In the genomic region with DNA sequence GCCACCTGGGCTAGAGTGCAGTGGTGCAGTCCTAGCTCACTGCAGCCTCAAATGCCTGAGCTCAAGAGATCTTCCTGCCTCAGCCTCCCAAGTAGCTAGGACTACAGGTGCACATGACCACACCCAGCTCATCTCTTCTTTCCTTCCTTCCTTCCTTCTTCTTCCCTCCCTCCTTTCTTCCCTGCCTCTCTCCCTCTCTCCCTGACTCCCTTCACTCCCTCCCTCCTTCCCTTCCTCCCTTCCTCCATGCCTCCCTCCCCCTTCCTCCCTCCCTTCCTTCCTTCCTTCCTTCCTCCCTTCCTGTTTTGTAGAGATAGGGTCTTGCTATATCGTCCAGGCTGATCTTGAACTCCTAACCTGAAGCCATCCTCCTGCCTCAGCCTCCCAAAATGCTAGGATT, we compare ENCODE assay signal across 21 cellular contexts. TPM values are rescaled to one million over a fixed set of nuclear protein-coding genes. Genes with fewer than 3 reads are reported as not detected.
DNase-seq lines count a peak whose midpoint lies in the region; ATAC-seq, FAIRE-seq and TF ChIP-seq lines count a peak whose summit lies in the region.
"Had no signal": no experiment of that assay in that cellular context is flagged by ENCODE, and none has a peak within 500 bp of the region (broad histone marks: within the 10 kb centered on the region; RNA-seq: fewer than 3 reads in every experiment).

No MANE protein-coding gene starts in this region.

- no peaks in the 10 kb centered on the region for H3K79me2 ChIP-seq in HepG2 (ENCODE audit: insufficient read depth, low read length)

- no peaks in the 10 kb centered on the region for H4K20me1 ChIP-seq in HepG2 (ENCODE audit: insufficient read depth, low read length)

- no peaks in the 10 kb centered on the region for H3K27me3 ChIP-seq in HepG2 (ENCODE audit: control insufficient read depth in 1 of 2, insufficient read depth in 2 of 2, low read length in 2 of 2)
- no peaks in the 10 kb centered on the region for H3K27me3 ChIP-seq in right lobe of liver
- H3K27me3 ChIP-seq in esophagus muscularis mucosa = no peaks in the 10 kb centered on the region
- H3K27me3 ChIP-seq in subcutaneous abdominal adipose tissue (ENCODE audit: control insufficient read depth in 5 of 5, insufficient read depth in 4 of 5, low read length in 5 of 5) = no peaks in the 10 kb centered on the region
- H3K27me3 ChIP-seq: SJCRH30 had no signal

- H3K27ac ChIP-seq in HepG2 (ENCODE audit: extremely low read length, insufficient read depth, low read length) = no peak overlapping the region
- no peak overlapping the region for H3K27ac ChIP-seq in right lobe of liver
- H3K27ac ChIP-seq in esophagus muscularis mucosa (replicated peaks in 1 of 4) = peak overlapping the region in 3 of 4 donors; percentile 53 to 83 (median 80)
- H3K27ac ChIP-seq in subcutaneous abdominal adipose tissue (ENCODE audit: low read depth, low read length) = peak overlapping the region; percentile 35
- H3K27ac ChIP-seq: PC-9, SJCRH30 had no signal

- POLR2A ChIA-PET in HepG2 (lab: Yijun Ruan, JAX) = interaction anchor here (0.6 kb wide), 1 partner anchor 116 kb away, joined by 5 read pairs; no protein-coding TSS in a partner anchor

- no peak for TF ChIP-seq RAD21 in HepG2 (CRISPR knock-in tag; IDR thresholded peaks at IDR 0.05)

- DNase-seq in HepG2 (ENCODE audit: low spot score) (no peak), right lobe of liver (no peak), esophagus muscularis mucosa (ENCODE audit: extremely low spot score) (no peak), SHP77 treated with DMSO at 0.1 percent for 48 hours (lab: John Stamatoyannopoulos, UW) (no peak), HCEC 1CT (no peak)
- DNase-seq: 8988T, DMS 273 treated with DMSO at 0.1 percent for 48 hours, DND-41, GM23248, KG1, NCI-H1417, NCI-H187, NCI-H345, NCI-H524 treated with DMSO at 0.1 percent for 48 hours, PC-9, SJCRH30 had no signal

- H3K36me3 ChIP-seq in HepG2 (replicated peaks in 1 of 2; ENCODE audit: control insufficient read depth in 1 of 2, insufficient read depth in 2 of 2, low read length in 2 of 2) = peaks cover 2 to 3% of the 10 kb centered on the region in 2 experiments; a peak in 1 of 5 replicates
- H3K36me3 ChIP-seq in right lobe of liver = no peaks in the 10 kb centered on the region
- peaks cover 10 to 46% (median 35%) of the 10 kb centered on the region in 4 donors for H3K36me3 ChIP-seq in esophagus muscularis mucosa
- peaks cover 0 to 35% (median 21%) of the 10 kb centered on the region in 5 donors for H3K36me3 ChIP-seq in subcutaneous abdominal adipose tissue (ENCODE audit: control insufficient read depth in 5 of 5, insufficient read depth in 5 of 5, low read length in 5 of 5)
- H3K36me3 ChIP-seq: HAP-1 had no signal

- no peak for TF ChIP-seq CTCF in HepG2 (CRISPR knock-in tag; IDR thresholded peaks at IDR 0.05)
- TF ChIP-seq CTCF in right lobe of liver (IDR thresholded peaks at IDR 0.05) = no peak
- TF ChIP-seq CTCF in esophagus muscularis mucosa (IDR thresholded peaks at IDR 0.05) = no peak

- WGBS in HepG2 (ENCODE audit: low lambda C conversion rate) = 82% methylated on average over 1 of the region's 1 CpG
- 8% methylated on average over 1 of the region's 1 CpG for WGBS in right lobe of liver (ENCODE audit: insufficient coverage, low coverage, low lambda C conversion rate, missing lambda C conversion rate)
- WGBS in esophagus muscularis mucosa = 81% methylated on average over 1 of the region's 1 CpG

- peaks cover 15% of the 10 kb centered on the region for H3K4me1 ChIP-seq in HepG2 (ENCODE audit: insufficient read depth, low read length)
- peaks cover 0 to 4% (median 0%) of the 10 kb centered on the region in 4 donors for H3K4me1 ChIP-seq in right lobe of liver
- H3K4me1 ChIP-seq in esophagus muscularis mucosa = peaks cover 16 to 56% (median 50%) of the 10 kb centered on the region in 4 donors
- H3K4me1 ChIP-seq in subcutaneous abdominal adipose tissue (ENCODE audit: control insufficient read depth in 5 of 5, insufficient read depth in 5 of 5, low read length in 5 of 5) = peaks cover 5 to 25% (median 15%) of the 10 kb centered on the region in 5 donors
- H3K4me1 ChIP-seq: SJCRH30 had no signal

- in situ Hi-C loops in HepG2 (cut with HindIII; ENCODE audit: extremely low pct_ligation_motif_present, low pct_unique_long_range_greater_than_20kb) = no loop called here

- no TSS peak for BruUV-seq in HepG2 (replicated peaks; lab: Mats Ljungman, UMichigan)

- no peak overlapping the region for H2AFZ ChIP-seq in HepG2 (ENCODE audit: low read length)
- H2AFZ ChIP-seq: GM23248, PC-9 had no signal

- intact Hi-C loops in HepG2 (cut with micrococcal nuclease; ENCODE audit: unreplicated experiment) (loop anchor here (2.0 kb wide), 1 partner anchor 99 kb away; no protein-coding TSS in a partner anchor), right lobe of liver (cut with DNase I) (no loop called here), esophagus muscularis mucosa (cut with DNase I) (no loop called here)

- no peak overlapping the region for H3K4me2 ChIP-seq in HepG2 (ENCODE audit: low read depth, low read length)
- H3K4me2 ChIP-seq: PC-9 had no signal

- no peak overlapping the region for H3K4me3 ChIP-seq in HepG2 (replicated peaks in 1 of 3; ENCODE audit: insufficient read depth in 1 of 3, low read depth in 2 of 3, low read length in 3 of 3)
- H3K4me3 ChIP-seq in right lobe of liver = no peak overlapping the region
- no peak overlapping the region for H3K4me3 ChIP-seq in esophagus muscularis mucosa
- H3K4me3 ChIP-seq in subcutaneous abdominal adipose tissue (ENCODE audit: low read depth in 1 of 5, low read length in 5 of 5) = no peak overlapping the region
- H3K4me3 ChIP-seq: GM23248, HAP-1, PC-9, SJCRH30 had no signal

- TF ChIP-seq EP300 in HepG2 (IDR thresholded peaks at IDR 0.05; ENCODE audit: low read depth in 2 of 2, low read length in 2 of 2) (no peak), HepG2 (CRISPR knock-in tag; IDR thresholded peaks at IDR 0.05; ENCODE audit: borderline replicate concordance) (no peak), esophagus muscularis mucosa (IDR thresholded peaks at IDR 0.05) (no peak)

- H3K9me3 ChIP-seq in HepG2 (ENCODE audit: low read length) (no peaks in the 10 kb centered on the region), right lobe of liver (no peaks in the 10 kb centered on the region), esophagus muscularis mucosa (no peaks in the 10 kb centered on the region), subcutaneous abdominal adipose tissue (ENCODE audit: control insufficient read depth in 5 of 5, low read length in 5 of 5) (no peaks in the 10 kb centered on the region)
- H3K9me3 ChIP-seq: HAP-1, SJCRH30 had no signal

- no peak for ATAC-seq in HepG2
- ATAC-seq in right lobe of liver = no peak
- no peak for ATAC-seq in GM18868 (IDR thresholded peaks at IDR 0.05; ENCODE audit: unreplicated experiment)
- no peak for ATAC-seq in GM19467 (IDR thresholded peaks at IDR 0.05; ENCODE audit: unreplicated experiment)

- TF ChIP-seq POLR2A in HepG2 (IDR thresholded peaks at IDR 0.05; ENCODE audit: insufficient read depth in 1 of 2, low read depth in 2 of 2, low read length in 2 of 2) (no peak), right lobe of liver (IDR thresholded peaks at IDR 0.05) (no peak), esophagus muscularis mucosa (IDR thresholded peaks at IDR 0.05; ENCODE audit: low read depth) (no peak)

- H3K9ac ChIP-seq in HepG2 (ENCODE audit: insufficient read depth, low read depth, low read length) (no peak overlapping the region), subcutaneous abdominal adipose tissue (ENCODE audit: low read length in 5 of 5) (no peak overlapping the region)
- H3K9ac ChIP-seq: GM23248 had no signal

- CTCF ChIA-PET in HepG2 (lab: Yijun Ruan, JAX; ENCODE audit: low intra/inter-chr PET ratio, low total read pairs) = no interaction called here

- no peak for FAIRE-seq in HepG2 (lab: Jason Lieb, UNC)
- FAIRE-seq: G401.6 had no signal

RNA-seq across cellular contexts. Expression of a gene that starts 23.5 kb away (rescaled TPM):
- total RNA-seq in HepG2 (2016; rRNA removed; fragmentation: Illumina TruSeq; extraction: Trizol) (29.6 and 30.7 TPM in 2 replicates), right lobe of liver (10 to 100 TPM; 12.7 to 27.8 (median 18.7) TPM), esophagus muscularis mucosa (10 to 100 TPM; 23.3 to 44.7 (median 32.2) TPM)
- total RNA-seq in HepG2 (2016; cell fraction: cytosol; rRNA removed; fragmentation: Illumina TruSeq; extraction: Trizol; ENCODE audit: low read depth) = 17.6 and 21.4 TPM in 2 replicates
- 29.5 and 30.6 TPM in 2 replicates for total RNA-seq in HepG2 (2016; cell fraction: insoluble cytoplasmic fraction; rRNA removed; fragmentation: Illumina TruSeq; extraction: Trizol)
- 23.9 and 28.0 TPM in 2 replicates for total RNA-seq in HepG2 (2016; cell fraction: membrane; rRNA removed; fragmentation: Illumina TruSeq; extraction: Trizol)
- 45.6 and 50.9 TPM in 2 replicates for total RNA-seq in HepG2 (2016; cell fraction: nucleus; rRNA removed; fragmentation: Illumina TruSeq; extraction: Trizol)
- 45.9 and 49.4 TPM in 2 replicates for polyA plus RNA-seq in HepG2 (2011; rRNA removed)
- polyA plus RNA-seq in HepG2 (2011; cell fraction: cytosol; rRNA removed) = 22.4 and 27.2 TPM in 2 replicates
- 148 and 160 TPM in 2 replicates for polyA plus RNA-seq in HepG2 (2011; cell fraction: nucleus; rRNA removed)
- 49.1 and 55.7 TPM in 2 replicates for polyA plus RNA-seq in HepG2 (2012)
- 1.6 and 2.3 TPM in 2 replicates for polyA plus RNA-seq in HepG2 (2016; cell fraction: cytosol; fragmentation: Illumina TruSeq; extraction: Trizol; ENCODE audit: low read depth)
- polyA plus RNA-seq in HepG2 (2016; cell fraction: insoluble cytoplasmic fraction; fragmentation: Illumina TruSeq; extraction: Trizol; ENCODE audit: low read depth) = 22.1 and 28.5 TPM in 2 replicates
- polyA plus RNA-seq in HepG2 (2016; cell fraction: membrane; fragmentation: Illumina TruSeq; extraction: Trizol; ENCODE audit: low read depth) = 6.8 and 7.2 TPM in 2 replicates
- polyA plus RNA-seq in HepG2 (2016; cell fraction: nucleus; fragmentation: Illumina TruSeq; extraction: Trizol; ENCODE audit: insufficient read depth, low read depth) = 90.2 and 93.2 TPM in 2 replicates
- polyA minus RNA-seq in HepG2 (2011; rRNA and poly(A)+ RNA removed; ENCODE audit: low replicate concordance) = 82.7 and 86.0 TPM in 2 replicates
- 18.0 and 21.4 TPM in 2 replicates for polyA minus RNA-seq in HepG2 (2011; cell fraction: cytosol; rRNA and poly(A)+ RNA removed)
- polyA minus RNA-seq in HepG2 (2011; cell fraction: nucleus; rRNA and poly(A)+ RNA removed) = 71.6 and 79.7 TPM in 2 replicates

RNA-seq across cellular contexts. Expression of a gene that starts 38.9 kb away (rescaled TPM):
- total RNA-seq in HepG2 (2016; rRNA removed; fragmentation: Illumina TruSeq; extraction: Trizol) (not detected in 2 replicates), right lobe of liver (1 to 10 TPM in 1 of 6 experiments, under 1 TPM in 5; 0.19 to 1.0 (median 0.53) TPM), esophagus muscularis mucosa (1 to 10 TPM in 3 of 4 donors, under 1 TPM in 1; 0.78 to 6.6 (median 2.3) TPM)
- not detected in 2 replicates for total RNA-seq in HepG2 (2016; cell fraction: cytosol; rRNA removed; fragmentation: Illumina TruSeq; extraction: Trizol; ENCODE audit: low read depth)
- total RNA-seq in HepG2 (2016; cell fraction: insoluble cytoplasmic fraction; rRNA removed; fragmentation: Illumina TruSeq; extraction: Trizol) = 0.06 TPM in 1 of 2 replicates, not detected in the other
- total RNA-seq in HepG2 (2016; cell fraction: membrane; rRNA removed; fragmentation: Illumina TruSeq; extraction: Trizol) = not detected in 2 replicates
- not detected in 2 replicates for total RNA-seq in HepG2 (2016; cell fraction: nucleus; rRNA removed; fragmentation: Illumina TruSeq; extraction: Trizol)
- polyA plus RNA-seq in HepG2 (2011; rRNA removed) = not detected in 2 replicates
- polyA plus RNA-seq in HepG2 (2011; cell fraction: cytosol; rRNA removed) = not detected in 2 replicates
- 0.14 and 0.31 TPM in 2 replicates for polyA plus RNA-seq in HepG2 (2011; cell fraction: nucleus; rRNA removed)
- polyA plus RNA-seq in HepG2 (2012) = 0.07 and 0.13 TPM in 2 replicates
- not detected in 2 replicates for polyA plus RNA-seq in HepG2 (2016; cell fraction: cytosol; fragmentation: Illumina TruSeq; extraction: Trizol; ENCODE audit: low read depth)
- polyA plus RNA-seq in HepG2 (2016; cell fraction: insoluble cytoplasmic fraction; fragmentation: Illumina TruSeq; extraction: Trizol; ENCODE audit: low read depth) = not detected in 2 replicates
- polyA plus RNA-seq in HepG2 (2016; cell fraction: membrane; fragmentation: Illumina TruSeq; extraction: Trizol; ENCODE audit: low read depth) = not detected in 2 replicates
- polyA plus RNA-seq in HepG2 (2016; cell fraction: nucleus; fragmentation: Illumina TruSeq; extraction: Trizol; ENCODE audit: insufficient read depth, low read depth) = not detected in 2 replicates
- polyA minus RNA-seq in HepG2 (2011; rRNA and poly(A)+ RNA removed; ENCODE audit: low replicate concordance) = 1.2 TPM in 1 of 2 replicates, not detected in the other
- polyA minus RNA-seq in HepG2 (2011; cell fraction: cytosol; rRNA and poly(A)+ RNA removed) = not detected in 2 replicates
- 1.5 and 1.6 TPM in 2 replicates for polyA minus RNA-seq in HepG2 (2011; cell fraction: nucleus; rRNA and poly(A)+ RNA removed)

Comparison
In these comparisons a context has a peak if more than half of its experiments do, and no peak if none do; other contexts are left out.
1. H3K27ac ChIP-seq: peak in esophagus muscularis mucosa (3 of 4) and subcutaneous abdominal adipose tissue (single experiment); none in HepG2 (single experiment) and right lobe of liver (0 of 3).